8 cellular contexts compared by ENCODE assay signal in genomic region chr9:121545875-121546423, GRCh38. TPM values are rescaled to one million over a fixed set of nuclear protein-coding genes. Genes with fewer than 3 reads are reported as not detected.
DNase-seq lines count a peak whose midpoint lies in the region; ATAC-seq, FAIRE-seq and TF ChIP-seq lines count a peak whose summit lies in the region.

No MANE protein-coding gene starts in this region.

- H3K4me1 ChIP-seq in thoracic aorta (ENCODE audit: control insufficient read depth in 1 of 2, low read depth in 2 of 2), result peaks cover 4 to 24% of the 10 kb centered on the region in 2 donors

- H3K4me3 Mint-ChIP-seq in Calu3 (ENCODE audit: low read depth, unreplicated experiment) (no peak overlapping the region), osteocyte (ENCODE audit: unreplicated experiment) (peak overlapping the region; percentile 53)

- H3K4me3 ChIP-seq in thoracic aorta, result peak overlapping the region; percentile 50

- H3K9me3 Mint-ChIP-seq in Calu3 (ENCODE audit: low read depth, unreplicated experiment) (no peaks in the 10 kb centered on the region), osteocyte (ENCODE audit: unreplicated experiment) (no peaks in the 10 kb centered on the region)

- CTCF ChIA-PET in Calu3 (lab: Charles Lee), result interaction anchor here (0.8 to 1.4 kb wide), 9 partner anchors 10 to 459 kb away, joined by 3 to 10 read pairs (median 3); no protein-coding TSS in a partner anchor

- H3K27ac ChIP-seq in thoracic aorta, result no peak overlapping the region

- ATAC-seq in GM21576 (IDR thresholded peaks at IDR 0.05; ENCODE audit: unreplicated experiment) (peak; percentile 74), thoracic aorta (ENCODE audit: insufficient number of reproducible peaks, low FRiP score, low read depth) (peak; percentile 78)

- TF ChIP-seq CTCF in Calu3 (IDR thresholded peaks at IDR 0.05; ENCODE audit: unreplicated experiment) (peak; percentile 76), LNCAP (IDR thresholded peaks at IDR 0.05) (peak; percentile 93), osteocyte (IDR thresholded peaks at IDR 0.05) (peak; percentile 94), thoracic aorta (IDR thresholded peaks at IDR 0.05) (peak; percentile 97)

- FAIRE-seq in frontal cortex (lab: Jason Lieb, UNC), result no peak

- no TSS peak for BruUV-seq in Calu3 (replicated peaks; lab: Mats Ljungman, UMichigan)

- no peaks in the 10 kb centered on the region for H3K36me3 ChIP-seq in thoracic aorta

- H3K4me1 Mint-ChIP-seq in Calu3 (ENCODE audit: low read depth, unreplicated experiment) (peaks cover 3% of the 10 kb centered on the region), osteocyte (ENCODE audit: unreplicated experiment) (peaks cover 8% of the 10 kb centered on the region)

- no peaks in the 10 kb centered on the region for H3K36me3 Mint-ChIP-seq in Calu3 (ENCODE audit: insufficient read depth, unreplicated experiment)
- no peaks in the 10 kb centered on the region for H3K36me3 Mint-ChIP-seq in osteocyte (ENCODE audit: unreplicated experiment)

- DNase-seq in Calu3 (peak; percentile 92), RPMI7951 (ENCODE audit: low read depth) (peak; percentile 83), frontal cortex (ENCODE audit: low spot score in 2 of 2) (peak; percentile 84 to 92), osteocyte (ENCODE audit: extremely low spot score, unreplicated experiment) (peak; percentile 98), thoracic aorta (ENCODE audit: low spot score) (peak; percentile 91)
- peak; percentile 24 for DNase-seq in activated T-helper 9 cell treated with anti-CD3 and anti-CD28 coated beads, Interleukin-2, amount 50 U/mL, for 16 hours (ENCODE audit: low read depth)

- H3K27me3 ChIP-seq in thoracic aorta (replicated peaks; ENCODE audit: insufficient read depth), result no peaks in the 10 kb centered on the region

- H3K27ac Mint-ChIP-seq in Calu3 (ENCODE audit: unreplicated experiment) (no peak overlapping the region), osteocyte (ENCODE audit: unreplicated experiment) (peak overlapping the region; percentile 34)

- intact Hi-C loops in Calu3 (cut with micrococcal nuclease; ENCODE audit: unreplicated experiment), result loop anchor here (10.0 kb wide), 3 partner anchors 449 to 809 kb away; partner anchors contain the start of gene TTLL11

- no peaks in the 10 kb centered on the region for H3K9me3 ChIP-seq in thoracic aorta

- H3K27me3 Mint-ChIP-seq in Calu3 (ENCODE audit: unreplicated experiment) (peaks cover 15% of the 10 kb centered on the region), osteocyte (ENCODE audit: unreplicated experiment) (peaks cover 5% of the 10 kb centered on the region)

RNA-seq across cellular contexts. Expression of gene GGTA1, which starts 46.3 kb away (rescaled TPM):
- total RNA-seq in Calu3 (2022), result not detected in 2 replicates
- not detected in 2 replicates for total RNA-seq in RPMI7951 (2014; rRNA removed; shearing (Covaris generic))
- 2.4 TPM for total RNA-seq in frontal cortex
- 0.64 and 1.1 TPM in 2 replicates for total RNA-seq in osteocyte
- total RNA-seq in thoracic aorta, result 100 to 1,000 TPM in 1 of 2 donors, 10 to 100 TPM in 1; 55.1 to 102 TPM

Comparison
In these comparisons a context has a peak if more than half of its experiments do, and no peak if none do; other contexts are left out.
1. DNase-seq: peak in every context shown above with its lines; median percentile 98 in osteocyte; 92 in Calu3; 91 in thoracic aorta; 88 in frontal cortex; 83 in RPMI7951; 24 in activated T-helper 9 cell treated with anti-CD3 and anti-CD28 coated beads, Interleukin-2, amount 50 U/mL, for 16 hours.
2. RNA of gene GGTA1, which starts 46.3 kb away (total RNA-seq): 55.1 to 102 TPM in thoracic aorta; 2.4 TPM in frontal cortex (single experiment), 0.64 to 1.1 TPM in osteocyte, not detected in Calu3 and not detected in RPMI7951; every median in the first group is over 10 times any median in the second.
3. Peak in every context shown above with its lines, with median percentiles within 50 percentile points of each other: CTCF ChIP-seq.